In genomic region chr14:100781952-100782351, GRCh38 we compare ENCODE assay signal across 30 cellular contexts. TPM values are rescaled to one million over a fixed set of nuclear protein-coding genes. Genes with fewer than 3 reads are reported as not detected.
"Had no signal": no experiment of that assay in that cellular context is flagged by ENCODE, and none has a peak within 500 bp of the region (broad histone marks: within the 10 kb centered on the region; RNA-seq: fewer than 3 reads in every experiment).

No MANE protein-coding gene starts in this region.

- H3K27me3 ChIP-seq: cardiac muscle cell, colonic mucosa, right atrium auricular region, uterus had no signal

- ATAC-seq: esophagus mucosa; naive thymus-derived CD8-positive, alpha-beta T cell had no signal

- DNase-seq: activated CD4-positive, alpha-beta T cell treated with anti-CD3 and anti-CD28 coated beads for 4 hours; activated CD4-positive, alpha-beta T cell treated with anti-CD3 and anti-CD28 coated beads, Interleukin-2, amount 50 U/mL, for 4 hours; activated gamma-delta T cell; activated naive CD4-positive, alpha-beta T cell treated with anti-CD3 and anti-CD28 coated beads, Interleukin-2, amount 10 ng/mL, durations not matched to agents 7 days and 5 days; activated T-cell treated with anti-CD3 and anti-CD28 coated beads for 4 hours; anterior cingulate cortex; cerebellar nuclear complex; colonic mucosa; foreskin fibroblast; hippocampal formation; naive thymus-derived CD8-positive, alpha-beta T cell; stimulated activated CD4-positive, alpha-beta T cell treated with anti-CD3 and anti-CD28 coated beads, Interleukin-2, amount 100 ng/mL, for 48 hours; stimulated activated naive CD4-positive, alpha-beta T cell treated with Interleukin-2 at 50 U/mL for 16 hours; SW 1271; T-helper 9 cell; trophoblast cell; uterus had no signal

- H3K9me3 Mint-ChIP-seq: activated naive CD4-positive, alpha-beta T cell treated with anti-CD3 and anti-CD28 coated beads, Interleukin-2, amount 10 ng/mL, durations not matched to agents 7 days and 5 days; naive thymus-derived CD8-positive, alpha-beta T cell; T-helper 1 cell treated with Interleukin-12 subunit alpha and Interleukin-12 subunit beta and Interleukin-4 antibody, amounts not matched to agents 30 μg/mL and 1 μg/mL, for 36 hours had no signal

- H3K36me3 ChIP-seq: cardiac muscle cell, colonic mucosa, prostate gland, right atrium auricular region, thoracic aorta, uterus had no signal

- H3K9me3 ChIP-seq: colonic mucosa, prostate gland, right atrium auricular region, SK-N-SH, thoracic aorta, uterus had no signal

- H3K36me3 Mint-ChIP-seq: activated naive CD4-positive, alpha-beta T cell treated with anti-CD3 and anti-CD28 coated beads, Interleukin-2, amount 10 ng/mL, durations not matched to agents 7 days and 5 days; naive thymus-derived CD8-positive, alpha-beta T cell had no signal

- FAIRE-seq: endothelial cell of umbilical vein, TTC549 had no signal

- H3K9ac ChIP-seq: SK-N-SH had no signal

- H3K4me1 ChIP-seq: colonic mucosa, prostate gland, right atrium auricular region, uterus had no signal

- H3K4me3 Mint-ChIP-seq: activated naive CD4-positive, alpha-beta T cell treated with anti-CD3 and anti-CD28 coated beads, Interleukin-2, amount 10 ng/mL, durations not matched to agents 7 days and 5 days; naive thymus-derived CD8-positive, alpha-beta T cell; T-helper 1 cell treated with Interleukin-12 subunit alpha and Interleukin-12 subunit beta and Interleukin-4 antibody, amounts not matched to agents 30 μg/mL and 1 μg/mL, for 36 hours had no signal

- H3K4me2 ChIP-seq: SK-N-SH had no signal

- H3K4me1 Mint-ChIP-seq: activated naive CD4-positive, alpha-beta T cell treated with anti-CD3 and anti-CD28 coated beads, Interleukin-2, amount 10 ng/mL, durations not matched to agents 7 days and 5 days had no signal

- H3K4me3 ChIP-seq: cardiac muscle cell, colonic mucosa, prostate gland, right atrium auricular region, thoracic aorta, uterus had no signal

- H3K27ac ChIP-seq: cardiac muscle cell, colonic mucosa, prostate gland, right atrium auricular region, thoracic aorta, uterus, VCaP had no signal

RNA-seq across cellular contexts. Expression of gene MEG3, which starts 44.0 kb away (rescaled TPM):
- total RNA-seq: cardiac muscle cell; naive thymus-derived CD8-positive, alpha-beta T cell; osteocyte had no signal
- polyA plus RNA-seq: cardiac muscle cell; naive thymus-derived CD8-positive, alpha-beta T cell; SK-N-SH had no signal

RNA-seq across cellular contexts. Expression of gene DLK1, which starts 55.3 kb away (rescaled TPM):
- total RNA-seq: endothelial cell of umbilical vein; kidney epithelial cell; lower leg skin; naive thymus-derived CD8-positive, alpha-beta T cell; right atrium auricular region; thoracic aorta had no signal
- polyA plus RNA-seq: endothelial cell of umbilical vein; naive thymus-derived CD8-positive, alpha-beta T cell had no signal
